In genomic region chr5:149887622-149888183, GRCh38 we compare ENCODE assay signal across 1 cellular context.
A peak's percentile ranks its signal among the peaks of the same experiment; 100 is the strongest.
TF ChIP-seq lines count a peak whose summit lies in the region.

No MANE protein-coding gene starts in this region.

TF ChIP-seq in K562, 482 proteins besides CTCF, POLR2A, EP300 and RAD21 (continued from another document and continues in another):
- TF ChIP-seq SMC3 (conservative IDR thresholded peaks at IDR 0.05; ENCODE audit: insufficient read depth, low read depth, low read length) (no peak), MTA3 (IDR thresholded peaks at IDR 0.05; ENCODE audit: borderline replicate concordance) (peak; percentile 35; the same call in 1 of the 2 replicates), MEF2A (IDR thresholded peaks at IDR 0.05; ENCODE audit: control insufficient read depth, low read depth, low read length) (no peak), ZNF699 (CRISPR knock-in tag; IDR thresholded peaks at IDR 0.05; ENCODE audit: insufficient replicate concordance) (no peak), ZNF696 (CRISPR knock-in tag; conservative IDR thresholded peaks at IDR 0.05) (no peak), NFXL1 (CRISPR knock-in tag; IDR thresholded peaks at IDR 0.05) (no peak), PHB (CRISPR knock-in tag; IDR thresholded peaks at IDR 0.05) (no peak), PHF8 (IDR thresholded peaks at IDR 0.05; ENCODE audit: borderline replicate concordance, low read length) (no peak), RBM22 (IDR thresholded peaks at IDR 0.05; ENCODE audit: low read depth, low read length, poor library complexity, severe bottlenecking) (no peak), ARID1B (IDR thresholded peaks at IDR 0.05) (peak; percentile 89), MAZ (CRISPR knock-in tag; conservative IDR thresholded peaks at IDR 0.05 in 1 of 2, IDR thresholded peaks at IDR 0.05 in 1 of 2) (peak in 1 of 2 experiments; percentile 34; a peak in 2 of 4 replicates), JUN (IDR thresholded peaks at IDR 0.05; ENCODE audit: borderline replicate concordance, low read depth, low read length) (no peak), JUN (CRISPR knock-in tag; IDR thresholded peaks at IDR 0.05; ENCODE audit: borderline replicate concordance) (no peak), HLTF (IDR thresholded peaks at IDR 0.05) (no peak), ZNF354B (CRISPR knock-in tag; IDR thresholded peaks at IDR 0.05) (no peak), MECOM (CRISPR knock-in tag; IDR thresholded peaks at IDR 0.05) (no peak), PCBP1 (IDR thresholded peaks at IDR 0.05; ENCODE audit: low read depth, low read length, poor library complexity, severe bottlenecking) (no peak), ZZZ3 (IDR thresholded peaks at IDR 0.05) (no peak), MAFF (IDR thresholded peaks at IDR 0.05; ENCODE audit: low read length) (no peak; the same call in 1 of the 2 replicates), KDM4B (IDR thresholded peaks at IDR 0.05; ENCODE audit: borderline replicate concordance in 2 of 2, low read depth in 1 of 2) (no peak), HDAC3 (IDR thresholded peaks at IDR 0.05; ENCODE audit: borderline replicate concordance, partially characterized antibody) (no peak), POLR2AphosphoS2 (IDR thresholded peaks at IDR 0.05; ENCODE audit: low read length) (no peak), ATF3 (IDR thresholded peaks at IDR 0.05) (no peak), ATF3 (CRISPR knock-in tag; conservative IDR thresholded peaks at IDR 0.05) (no peak), TAF9B (IDR thresholded peaks at IDR 0.05; ENCODE audit: partially characterized antibody) (no peak), ZNF121 (CRISPR knock-in tag; conservative IDR thresholded peaks at IDR 0.05) (no peak), SMAD3 (CRISPR knock-in tag; conservative IDR thresholded peaks at IDR 0.05) (no peak), THRB (CRISPR knock-in tag; conservative IDR thresholded peaks at IDR 0.05) (no peak), KDM2B (CRISPR knock-in tag; IDR thresholded peaks at IDR 0.05) (no peak), RUNX1 (IDR thresholded peaks at IDR 0.05; ENCODE audit: low read depth) (no peak), ATF7 (IDR thresholded peaks at IDR 0.05) (peak; percentile 27; the same call in 1 of the 2 replicates), GTF2F1 (IDR thresholded peaks at IDR 0.05; ENCODE audit: low read depth, low read length) (no peak), ZNF507 (tag; conservative IDR thresholded peaks at IDR 0.05) (no peak), PCBP2 (IDR thresholded peaks at IDR 0.05; ENCODE audit: low read depth, low read length, poor library complexity, severe bottlenecking) (no peak), ARHGAP35 (IDR thresholded peaks at IDR 0.05; ENCODE audit: partially characterized antibody) (no peak), SIN3B (IDR thresholded peaks at IDR 0.05; ENCODE audit: low read depth) (no peak), ELK1 (CRISPR knock-in tag; IDR thresholded peaks at IDR 0.05) (no peak), ZNF436 (CRISPR knock-in tag; IDR thresholded peaks at IDR 0.05) (no peak), HBP1 (CRISPR knock-in tag; IDR thresholded peaks at IDR 0.05) (peak; percentile 43; the same call in 1 of the 2 replicates), MNT (conservative IDR thresholded peaks at IDR 0.05) (peak; percentile 47 to 62; a peak in 2 of 4 replicates), SMAD2 (IDR thresholded peaks at IDR 0.05; ENCODE audit: low read depth, low read length) (no peak), ZNF408 (CRISPR knock-in tag; IDR thresholded peaks at IDR 0.05; ENCODE audit: low read depth) (no peak), NFIX (CRISPR knock-in tag; IDR thresholded peaks at IDR 0.05; ENCODE audit: low read depth) (no peak), SRSF1 (IDR thresholded peaks at IDR 0.05; ENCODE audit: low read depth, low read length) (no peak), RBFOX2 (IDR thresholded peaks at IDR 0.05; ENCODE audit: low read depth, low read length) (no peak), ZNF586 (CRISPR knock-in tag; conservative IDR thresholded peaks at IDR 0.05) (no peak), EP400 (IDR thresholded peaks at IDR 0.05) (no peak), NCOR1 (IDR thresholded peaks at IDR 0.05) (peak; percentile 62; the same call in 1 of the 2 replicates), CGGBP1 (CRISPR knock-in tag; IDR thresholded peaks at IDR 0.05) (no peak), ZNF384 (IDR thresholded peaks at IDR 0.05; ENCODE audit: low read depth, low read length) (no peak), SP2 (IDR thresholded peaks at IDR 0.05; ENCODE audit: extremely low read depth, low read depth, low read length, poor library complexity, severe bottlenecking) (no peak), ZNF23 (CRISPR knock-in tag; IDR thresholded peaks at IDR 0.05) (no peak), ZBTB1 (CRISPR knock-in tag; IDR thresholded peaks at IDR 0.05; ENCODE audit: borderline replicate concordance, low read depth) (no peak), ZNF584 (CRISPR knock-in tag; IDR thresholded peaks at IDR 0.05; ENCODE audit: low read depth) (no peak), SRF (CRISPR knock-in tag; IDR thresholded peaks at IDR 0.05) (no peak), PRMT5 (CRISPR knock-in tag; IDR thresholded peaks at IDR 0.05) (no peak), KDM5B (IDR thresholded peaks at IDR 0.05; ENCODE audit: insufficient replicate concordance, low read depth, low read length) (no peak), BCL6 (CRISPR knock-in tag; IDR thresholded peaks at IDR 0.05) (no peak), ZBTB33 (CRISPR knock-in tag; IDR thresholded peaks at IDR 0.05) (no peak), GABPA (tag; conservative IDR thresholded peaks at IDR 0.05; ENCODE audit: low read depth) (no peak), ZSCAN32 (CRISPR knock-in tag; IDR thresholded peaks at IDR 0.05) (no peak), GMEB1 (CRISPR knock-in tag; IDR thresholded peaks at IDR 0.05) (no peak), ARID3B (CRISPR knock-in tag; IDR thresholded peaks at IDR 0.05; ENCODE audit: borderline replicate concordance) (no peak), SFPQ (IDR thresholded peaks at IDR 0.05; ENCODE audit: low read depth, low read length) (no peak), CEBPB (tag; IDR thresholded peaks at IDR 0.05) (no peak), SMARCA4 (IDR thresholded peaks at IDR 0.05) (peak; percentile 88)
